32 cellular contexts compared by ENCODE assay signal in the genomic region with DNA sequence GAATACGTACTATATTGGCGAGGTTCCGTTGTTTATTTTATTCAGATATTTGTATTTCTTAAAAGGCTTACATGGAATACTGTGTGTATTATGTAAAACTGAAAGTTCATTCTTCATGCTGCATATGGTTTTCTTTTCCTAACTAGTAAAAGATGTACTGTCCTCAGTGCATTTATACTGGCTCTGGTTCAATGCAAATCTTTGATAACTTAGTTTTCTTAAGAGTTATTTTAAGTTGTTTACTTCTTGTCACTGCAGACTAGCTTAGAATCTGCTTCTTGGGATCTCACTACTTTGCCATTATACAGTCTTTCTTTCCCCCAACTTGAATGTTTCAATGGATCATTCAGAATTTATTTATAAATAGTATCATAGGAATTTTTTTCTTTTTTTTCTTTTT. TPM values are rescaled to one million over a fixed set of nuclear protein-coding genes. Genes with fewer than 3 reads are reported as not detected.
"Had no signal": no experiment of that assay in that cellular context is flagged by ENCODE, and none has a peak within 500 bp of the region (broad histone marks: within the 10 kb centered on the region; RNA-seq: fewer than 3 reads in every experiment).

No MANE protein-coding gene starts in this region.

- H3K4me2 ChIP-seq: smooth muscle cell had no signal

- DNase-seq: naive thymus-derived CD4-positive, alpha-beta T cell; natural killer cell; nephron progenitor cell; nucleus accumbens; pancreas; retina; right lobe of liver; sigmoid colon; spleen; stimulated activated CD4-positive, alpha-beta T cell treated with anti-CD3 and anti-CD28 coated beads, Interleukin-12 subunit alpha, Interleukin-12 subunit beta, amount 100 ng/mL, for 4 hours; stimulated activated CD4-positive, alpha-beta T cell treated with anti-CD3 and anti-CD28 coated beads, Interleukin-1b, Interleukin-23, amount 100 ng/mL, for 48 hours; stimulated activated CD4-positive, alpha-beta T cell treated with anti-CD3 and anti-CD28 coated beads, Interleukin-4, amount 100 ng/mL, for 1 hour; stimulated activated CD4-positive, alpha-beta T cell treated with anti-CD3 and anti-CD28 coated beads, Interleukin-4, amount 100 ng/mL, for 4 hours; stimulated activated CD8-positive, alpha-beta memory T cell treated with anti-CD3 and anti-CD28 coated beads, Interleukin-4, amount 100 ng/mL, for 48 hours; stimulated activated naive CD4-positive, alpha-beta T cell; stimulated activated naive CD8-positive, alpha-beta T cell treated with anti-CD3 and anti-CD28 coated beads, Interleukin-15, amount 100 ng/mL, for 72 hours; stimulated activated naive CD8-positive, alpha-beta T cell treated with anti-CD3 and anti-CD28 coated beads, Interleukin-15, Interleukin-2, amounts not matched to agents 100 U/mL and 50 U/mL, for 24 hours; substantia nigra; testis; tibial artery; transverse colon; upper lobe of right lung; uterus had no signal

- H3K27ac Mint-ChIP-seq: naive thymus-derived CD4-positive, alpha-beta T cell; natural killer cell; nephron progenitor cell; stimulated activated memory B cell treated with anti-CD40 and anti-IgM and Interleukin-4, amounts not matched to agents 10 μg/mL and 1 μg/mL and 100 μg/mL, for 72 hours; stimulated activated naive CD8-positive, alpha-beta T cell treated with anti-CD3 and anti-CD28 coated beads, Interleukin-15, amount 100 ng/mL, for 72 hours; type B pancreatic cell had no signal

- H3K36me3 ChIP-seq: neutrophil, pancreas, prostate gland, right atrium auricular region, right lobe of liver, sigmoid colon, spleen, suprapubic skin, tibial artery, transverse colon, upper lobe of right lung, uterus had no signal

- H3K4me3 ChIP-seq: pancreas, prostate gland, right atrium auricular region, right lobe of liver, sigmoid colon, smooth muscle cell, spleen, suprapubic skin, testis, tibial artery, transverse colon, upper lobe of right lung, uterus had no signal

- H3K27me3 ChIP-seq: neutrophil, pancreas, right atrium auricular region, right lobe of liver, sigmoid colon, spleen, suprapubic skin, testis, tibial artery, transverse colon, upper lobe of right lung, uterus had no signal

- H3K27me3 Mint-ChIP-seq: stimulated activated memory B cell treated with anti-CD40 and anti-IgM and Interleukin-4, amounts not matched to agents 10 μg/mL and 1 μg/mL and 100 μg/mL, for 72 hours; stimulated activated naive CD8-positive, alpha-beta T cell treated with anti-CD3 and anti-CD28 coated beads, Interleukin-15, amount 100 ng/mL, for 72 hours; type B pancreatic cell had no signal

- H3K9me3 ChIP-seq: neutrophil, pancreas, prostate gland, right atrium auricular region, right lobe of liver, sigmoid colon, spleen, suprapubic skin, testis, tibial artery, transverse colon, upper lobe of right lung, uterus had no signal

- H3K4me1 ChIP-seq: pancreas, prostate gland, right atrium auricular region, right lobe of liver, sigmoid colon, spleen, suprapubic skin, testis, transverse colon, upper lobe of right lung, uterus had no signal

- H3K9me3 Mint-ChIP-seq: nephron progenitor cell; neural crest cell; stimulated activated naive CD8-positive, alpha-beta T cell treated with anti-CD3 and anti-CD28 coated beads, Interleukin-15, amount 100 ng/mL, for 72 hours; type B pancreatic cell had no signal

- H3K4me3 Mint-ChIP-seq: naive thymus-derived CD4-positive, alpha-beta T cell; natural killer cell; nephron progenitor cell; neural crest cell; stimulated activated memory B cell treated with anti-CD40 and anti-IgM and Interleukin-4, amounts not matched to agents 10 μg/mL and 1 μg/mL and 100 μg/mL, for 72 hours; stimulated activated naive CD8-positive, alpha-beta T cell treated with anti-CD3 and anti-CD28 coated beads, Interleukin-15, amount 100 ng/mL, for 72 hours; type B pancreatic cell had no signal

- H3K36me3 Mint-ChIP-seq: naive thymus-derived CD4-positive, alpha-beta T cell; natural killer cell; stimulated activated memory B cell treated with anti-CD40 and anti-IgM and Interleukin-4, amounts not matched to agents 10 μg/mL and 1 μg/mL and 100 μg/mL, for 72 hours; type B pancreatic cell had no signal

- ATAC-seq: naive thymus-derived CD4-positive, alpha-beta T cell; natural killer cell; pancreas; right lobe of liver; stimulated activated memory B cell treated with anti-CD40 and anti-IgM and Interleukin-4, amounts not matched to agents 10 μg/mL and 1 μg/mL and 100 μg/mL, for 72 hours; stimulated activated naive CD8-positive, alpha-beta T cell treated with anti-CD3 and anti-CD28 coated beads, Interleukin-15, amount 100 ng/mL, for 72 hours; stimulated activated naive CD8-positive, alpha-beta T cell treated with anti-CD3 and anti-CD28 coated beads, Interleukin-15, Interleukin-2, amounts not matched to agents 100 U/mL and 50 U/mL, for 24 hours; upper lobe of right lung had no signal

- H3K4me1 Mint-ChIP-seq: naive thymus-derived CD4-positive, alpha-beta T cell; natural killer cell; nephron progenitor cell; neural crest cell; stimulated activated memory B cell treated with anti-CD40 and anti-IgM and Interleukin-4, amounts not matched to agents 10 μg/mL and 1 μg/mL and 100 μg/mL, for 72 hours; stimulated activated naive CD8-positive, alpha-beta T cell treated with anti-CD3 and anti-CD28 coated beads, Interleukin-15, amount 100 ng/mL, for 72 hours had no signal

- H3K27ac ChIP-seq: neutrophil, pancreas, prostate gland, right atrium auricular region, right lobe of liver, sigmoid colon, spleen, suprapubic skin, testis, tibial artery, transverse colon, upper lobe of right lung, uterus had no signal

RNA-seq across cellular contexts. Expression of gene ADGRB3, which starts 42.0 kb away (rescaled TPM):
- total RNA-seq: naive thymus-derived CD4-positive, alpha-beta T cell; natural killer cell; pulmonary artery endothelial cell had no signal
- polyA plus RNA-seq: naive thymus-derived CD4-positive, alpha-beta T cell had no signal
